In the genomic region with DNA sequence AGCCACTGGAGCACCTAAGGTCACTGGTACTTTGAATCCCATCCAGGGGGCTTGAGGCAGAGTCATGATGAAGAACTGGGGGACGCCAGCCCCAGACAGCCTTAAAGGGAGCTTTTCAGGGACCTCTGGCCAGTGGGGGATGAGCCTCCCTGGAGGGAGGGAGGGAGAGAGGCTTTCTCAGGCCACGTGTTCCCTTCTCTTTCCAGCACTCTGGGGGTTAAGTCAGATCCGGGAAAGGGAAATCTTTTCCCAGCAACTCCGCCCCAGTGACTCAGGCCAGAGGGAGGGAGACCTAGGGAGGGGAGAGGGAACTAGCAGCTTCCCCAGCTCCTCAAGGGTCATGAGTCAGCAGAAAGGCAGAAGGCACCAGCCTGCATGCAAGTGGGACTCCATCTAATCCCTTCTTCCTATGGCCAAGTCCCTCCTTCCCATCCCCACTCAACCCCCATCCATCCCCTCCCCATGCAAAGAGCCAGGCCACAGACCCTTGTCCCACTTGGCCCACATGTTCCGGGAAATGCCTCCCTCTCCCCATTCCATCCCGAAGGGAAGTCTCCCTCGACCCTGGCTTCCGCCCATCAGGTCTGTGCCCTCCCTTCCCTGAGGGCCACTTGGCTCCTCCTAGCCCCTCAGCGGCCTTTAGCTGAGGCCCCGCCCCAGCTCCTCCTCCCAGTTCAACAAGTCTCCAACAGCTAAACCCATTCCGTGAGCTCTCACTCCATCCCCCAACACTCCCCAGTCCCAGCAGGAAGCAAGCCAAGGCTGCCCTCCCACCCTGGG, we compare ENCODE assay signal across 1 cellular context.
TF ChIP-seq lines count a peak whose summit lies in the region.

No MANE protein-coding gene starts in this region.

TF ChIP-seq in HepG2, 621 proteins besides CTCF, POLR2A, EP300 and RAD21 (continued from another document and continues in another):
- TF ChIP-seq, protein P1, sequence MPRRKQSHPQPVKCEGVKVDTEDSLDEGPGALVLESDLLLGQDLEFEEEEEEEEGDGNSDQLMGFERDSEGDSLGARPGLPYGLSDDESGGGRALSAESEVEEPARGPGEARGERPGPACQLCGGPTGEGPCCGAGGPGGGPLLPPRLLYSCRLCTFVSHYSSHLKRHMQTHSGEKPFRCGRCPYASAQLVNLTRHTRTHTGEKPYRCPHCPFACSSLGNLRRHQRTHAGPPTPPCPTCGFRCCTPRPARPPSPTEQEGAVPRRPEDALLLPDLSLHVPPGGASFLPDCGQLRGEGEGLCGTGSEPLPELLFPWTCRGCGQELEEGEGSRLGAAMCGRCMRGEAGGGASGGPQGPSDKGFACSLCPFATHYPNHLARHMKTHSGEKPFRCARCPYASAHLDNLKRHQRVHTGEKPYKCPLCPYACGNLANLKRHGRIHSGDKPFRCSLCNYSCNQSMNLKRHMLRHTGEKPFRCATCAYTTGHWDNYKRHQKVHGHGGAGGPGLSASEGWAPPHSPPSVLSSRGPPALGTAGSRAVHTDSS (CRISPR knock-in tag; conservative IDR thresholded peaks at IDR 0.05), result no peak
- no peak for TF ChIP-seq CHD2 (IDR thresholded peaks at IDR 0.05; ENCODE audit: low read depth, low read length)
- TF ChIP-seq ZNF672 (CRISPR knock-in tag; IDR thresholded peaks at IDR 0.05), result no peak
- TF ChIP-seq YEATS2 (CRISPR knock-in tag; IDR thresholded peaks at IDR 0.05; ENCODE audit: borderline replicate concordance), result no peak; the same call in 1 of the 2 replicates
- TF ChIP-seq, protein P2, sequence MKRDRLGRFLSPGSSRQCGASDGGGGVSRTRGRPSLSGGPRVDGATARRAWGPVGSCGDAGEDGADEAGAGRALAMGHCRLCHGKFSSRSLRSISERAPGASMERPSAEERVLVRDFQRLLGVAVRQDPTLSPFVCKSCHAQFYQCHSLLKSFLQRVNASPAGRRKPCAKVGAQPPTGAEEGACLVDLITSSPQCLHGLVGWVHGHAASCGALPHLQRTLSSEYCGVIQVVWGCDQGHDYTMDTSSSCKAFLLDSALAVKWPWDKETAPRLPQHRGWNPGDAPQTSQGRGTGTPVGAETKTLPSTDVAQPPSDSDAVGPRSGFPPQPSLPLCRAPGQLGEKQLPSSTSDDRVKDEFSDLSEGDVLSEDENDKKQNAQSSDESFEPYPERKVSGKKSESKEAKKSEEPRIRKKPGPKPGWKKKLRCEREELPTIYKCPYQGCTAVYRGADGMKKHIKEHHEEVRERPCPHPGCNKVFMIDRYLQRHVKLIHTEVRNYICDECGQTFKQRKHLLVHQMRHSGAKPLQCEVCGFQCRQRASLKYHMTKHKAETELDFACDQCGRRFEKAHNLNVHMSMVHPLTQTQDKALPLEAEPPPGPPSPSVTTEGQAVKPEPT (CRISPR knock-in tag; IDR thresholded peaks at IDR 0.05; ENCODE audit: low read depth), result no peak
- TF ChIP-seq ZNF616 (CRISPR knock-in tag; IDR thresholded peaks at IDR 0.05; ENCODE audit: low read depth), result no peak
- no peak; the same call in 1 of the 2 replicates for TF ChIP-seq MAF1 (CRISPR knock-in tag; IDR thresholded peaks at IDR 0.05; ENCODE audit: borderline replicate concordance)
- TF ChIP-seq PHB2 (IDR thresholded peaks at IDR 0.05; ENCODE audit: partially characterized antibody), result no peak
- TF ChIP-seq ISL2 (CRISPR knock-in tag; IDR thresholded peaks at IDR 0.05), result peak; percentile 42; the same call in 1 of the 2 replicates
- peak; percentile 83 for TF ChIP-seq SP5 (CRISPR knock-in tag; IDR thresholded peaks at IDR 0.05; ENCODE audit: borderline replicate concordance, low read depth)
- TF ChIP-seq, protein P3, sequence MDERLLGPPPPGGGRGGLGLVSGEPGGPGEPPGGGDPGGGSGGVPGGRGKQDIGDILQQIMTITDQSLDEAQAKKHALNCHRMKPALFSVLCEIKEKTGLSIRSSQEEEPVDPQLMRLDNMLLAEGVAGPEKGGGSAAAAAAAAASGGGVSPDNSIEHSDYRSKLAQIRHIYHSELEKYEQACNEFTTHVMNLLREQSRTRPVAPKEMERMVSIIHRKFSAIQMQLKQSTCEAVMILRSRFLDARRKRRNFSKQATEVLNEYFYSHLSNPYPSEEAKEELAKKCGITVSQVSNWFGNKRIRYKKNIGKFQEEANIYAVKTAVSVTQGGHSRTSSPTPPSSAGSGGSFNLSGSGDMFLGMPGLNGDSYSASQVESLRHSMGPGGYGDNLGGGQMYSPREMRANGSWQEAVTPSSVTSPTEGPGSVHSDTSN (CRISPR knock-in tag; IDR thresholded peaks at IDR 0.05), result no peak
- TF ChIP-seq ZNF264 (CRISPR knock-in tag; IDR thresholded peaks at IDR 0.05), result no peak
- no peak for TF ChIP-seq ZNF354B (CRISPR knock-in tag; IDR thresholded peaks at IDR 0.05)
- TF ChIP-seq ZNF350 (CRISPR knock-in tag; IDR thresholded peaks at IDR 0.05; ENCODE audit: borderline replicate concordance, low read depth), result no peak
- no peak for TF ChIP-seq ZNF468 (CRISPR knock-in tag; IDR thresholded peaks at IDR 0.05)
- TF ChIP-seq, protein P4, sequence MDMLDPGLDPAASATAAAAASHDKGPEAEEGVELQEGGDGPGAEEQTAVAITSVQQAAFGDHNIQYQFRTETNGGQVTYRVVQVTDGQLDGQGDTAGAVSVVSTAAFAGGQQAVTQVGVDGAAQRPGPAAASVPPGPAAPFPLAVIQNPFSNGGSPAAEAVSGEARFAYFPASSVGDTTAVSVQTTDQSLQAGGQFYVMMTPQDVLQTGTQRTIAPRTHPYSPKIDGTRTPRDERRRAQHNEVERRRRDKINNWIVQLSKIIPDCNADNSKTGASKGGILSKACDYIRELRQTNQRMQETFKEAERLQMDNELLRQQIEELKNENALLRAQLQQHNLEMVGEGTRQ (IDR thresholded peaks at IDR 0.05; ENCODE audit: low read depth, low read length), result peak; percentile 66
- TF ChIP-seq, protein P4 (CRISPR knock-in tag; IDR thresholded peaks at IDR 0.05; ENCODE audit: borderline replicate concordance), result peak; percentile 58
- TF ChIP-seq, protein P5, sequence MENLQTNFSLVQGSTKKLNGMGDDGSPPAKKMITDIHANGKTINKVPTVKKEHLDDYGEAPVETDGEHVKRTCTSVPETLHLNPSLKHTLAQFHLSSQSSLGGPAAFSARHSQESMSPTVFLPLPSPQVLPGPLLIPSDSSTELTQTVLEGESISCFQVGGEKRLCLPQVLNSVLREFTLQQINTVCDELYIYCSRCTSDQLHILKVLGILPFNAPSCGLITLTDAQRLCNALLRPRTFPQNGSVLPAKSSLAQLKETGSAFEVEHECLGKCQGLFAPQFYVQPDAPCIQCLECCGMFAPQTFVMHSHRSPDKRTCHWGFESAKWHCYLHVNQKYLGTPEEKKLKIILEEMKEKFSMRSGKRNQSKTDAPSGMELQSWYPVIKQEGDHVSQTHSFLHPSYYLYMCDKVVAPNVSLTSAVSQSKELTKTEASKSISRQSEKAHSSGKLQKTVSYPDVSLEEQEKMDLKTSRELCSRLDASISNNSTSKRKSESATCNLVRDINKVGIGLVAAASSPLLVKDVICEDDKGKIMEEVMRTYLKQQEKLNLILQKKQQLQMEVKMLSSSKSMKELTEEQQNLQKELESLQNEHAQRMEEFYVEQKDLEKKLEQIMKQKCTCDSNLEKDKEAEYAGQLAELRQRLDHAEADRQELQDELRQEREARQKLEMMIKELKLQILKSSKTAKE (CRISPR knock-in tag; IDR thresholded peaks at IDR 0.05; ENCODE audit: borderline replicate concordance), result no peak
- TF ChIP-seq ISX (CRISPR knock-in tag; conservative IDR thresholded peaks at IDR 0.05), result no peak
- TF ChIP-seq TOE1 (CRISPR knock-in tag; IDR thresholded peaks at IDR 0.05), result no peak
- TF ChIP-seq PHF20 (CRISPR knock-in tag; IDR thresholded peaks at IDR 0.05), result 0 out of 2 replicates have a peak, but pooled peaks have one; percentile 47
- no peak for TF ChIP-seq ZNF569 (CRISPR knock-in tag; IDR thresholded peaks at IDR 0.05; ENCODE audit: borderline replicate concordance)
- no peak for TF ChIP-seq KDM5A (IDR thresholded peaks at IDR 0.05; ENCODE audit: borderline replicate concordance, low read length)
- TF ChIP-seq, protein P6, sequence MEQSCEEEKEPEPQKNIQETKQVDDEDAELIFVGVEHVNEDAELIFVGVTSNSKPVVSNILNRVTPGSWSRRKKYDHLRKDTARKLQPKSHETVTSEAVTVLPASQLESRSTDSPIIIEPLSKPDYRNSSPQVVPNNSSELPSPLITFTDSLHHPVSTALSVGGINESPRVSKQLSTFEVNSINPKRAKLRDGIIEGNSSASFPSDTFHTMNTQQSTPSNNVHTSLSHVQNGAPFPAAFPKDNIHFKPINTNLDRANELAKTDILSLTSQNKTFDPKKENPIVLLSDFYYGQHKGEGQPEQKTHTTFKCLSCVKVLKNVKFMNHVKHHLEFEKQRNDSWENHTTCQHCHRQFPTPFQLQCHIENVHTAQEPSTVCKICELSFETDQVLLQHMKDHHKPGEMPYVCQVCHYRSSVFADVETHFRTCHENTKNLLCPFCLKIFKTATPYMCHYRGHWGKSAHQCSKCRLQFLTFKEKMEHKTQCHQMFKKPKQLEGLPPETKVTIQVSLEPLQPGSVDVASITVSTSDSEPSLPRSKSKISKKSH (CRISPR knock-in tag; IDR thresholded peaks at IDR 0.05; ENCODE audit: borderline replicate concordance), result peak; percentile 49; the same call in 1 of the 2 replicates
- peak; percentile 25 for TF ChIP-seq ZNF501 (CRISPR knock-in tag; IDR thresholded peaks at IDR 0.05)
- peak; percentile 48 for TF ChIP-seq KLF6 (CRISPR knock-in tag; IDR thresholded peaks at IDR 0.05)
- no peak for TF ChIP-seq ZNF230 (CRISPR knock-in tag; IDR thresholded peaks at IDR 0.05)
- no peak for TF ChIP-seq ADNP (CRISPR knock-in tag; IDR thresholded peaks at IDR 0.05)
- TF ChIP-seq, protein P7, sequence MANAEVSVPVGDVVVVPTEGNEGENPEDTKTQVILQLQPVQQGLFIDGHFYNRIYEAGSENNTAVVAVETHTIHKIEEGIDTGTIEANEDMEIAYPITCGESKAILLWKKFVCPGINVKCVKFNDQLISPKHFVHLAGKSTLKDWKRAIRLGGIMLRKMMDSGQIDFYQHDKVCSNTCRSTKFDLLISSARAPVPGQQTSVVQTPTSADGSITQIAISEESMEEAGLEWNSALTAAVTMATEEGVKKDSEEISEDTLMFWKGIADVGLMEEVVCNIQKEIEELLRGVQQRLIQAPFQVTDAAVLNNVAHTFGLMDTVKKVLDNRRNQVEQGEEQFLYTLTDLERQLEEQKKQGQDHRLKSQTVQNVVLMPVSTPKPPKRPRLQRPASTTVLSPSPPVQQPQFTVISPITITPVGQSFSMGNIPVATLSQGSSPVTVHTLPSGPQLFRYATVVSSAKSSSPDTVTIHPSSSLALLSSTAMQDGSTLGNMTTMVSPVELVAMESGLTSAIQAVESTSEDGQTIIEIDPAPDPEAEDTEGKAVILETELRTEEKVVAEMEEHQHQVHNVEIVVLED (CRISPR knock-in tag; IDR thresholded peaks at IDR 0.05; ENCODE audit: borderline replicate concordance), result no peak
- TF ChIP-seq, protein P8, sequence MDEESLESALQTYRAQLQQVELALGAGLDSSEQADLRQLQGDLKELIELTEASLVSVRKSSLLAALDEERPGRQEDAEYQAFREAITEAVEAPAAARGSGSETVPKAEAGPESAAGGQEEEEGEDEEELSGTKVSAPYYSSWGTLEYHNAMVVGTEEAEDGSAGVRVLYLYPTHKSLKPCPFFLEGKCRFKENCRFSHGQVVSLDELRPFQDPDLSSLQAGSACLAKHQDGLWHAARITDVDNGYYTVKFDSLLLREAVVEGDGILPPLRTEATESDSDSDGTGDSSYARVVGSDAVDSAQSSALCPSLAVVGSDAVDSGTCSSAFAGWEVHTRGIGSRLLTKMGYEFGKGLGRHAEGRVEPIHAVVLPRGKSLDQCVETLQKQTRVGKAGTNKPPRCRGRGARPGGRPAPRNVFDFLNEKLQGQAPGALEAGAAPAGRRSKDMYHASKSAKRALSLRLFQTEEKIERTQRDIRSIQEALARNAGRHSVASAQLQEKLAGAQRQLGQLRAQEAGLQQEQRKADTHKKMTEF (CRISPR knock-in tag; IDR thresholded peaks at IDR 0.05), result peak; percentile 69
- TF ChIP-seq, protein P9, sequence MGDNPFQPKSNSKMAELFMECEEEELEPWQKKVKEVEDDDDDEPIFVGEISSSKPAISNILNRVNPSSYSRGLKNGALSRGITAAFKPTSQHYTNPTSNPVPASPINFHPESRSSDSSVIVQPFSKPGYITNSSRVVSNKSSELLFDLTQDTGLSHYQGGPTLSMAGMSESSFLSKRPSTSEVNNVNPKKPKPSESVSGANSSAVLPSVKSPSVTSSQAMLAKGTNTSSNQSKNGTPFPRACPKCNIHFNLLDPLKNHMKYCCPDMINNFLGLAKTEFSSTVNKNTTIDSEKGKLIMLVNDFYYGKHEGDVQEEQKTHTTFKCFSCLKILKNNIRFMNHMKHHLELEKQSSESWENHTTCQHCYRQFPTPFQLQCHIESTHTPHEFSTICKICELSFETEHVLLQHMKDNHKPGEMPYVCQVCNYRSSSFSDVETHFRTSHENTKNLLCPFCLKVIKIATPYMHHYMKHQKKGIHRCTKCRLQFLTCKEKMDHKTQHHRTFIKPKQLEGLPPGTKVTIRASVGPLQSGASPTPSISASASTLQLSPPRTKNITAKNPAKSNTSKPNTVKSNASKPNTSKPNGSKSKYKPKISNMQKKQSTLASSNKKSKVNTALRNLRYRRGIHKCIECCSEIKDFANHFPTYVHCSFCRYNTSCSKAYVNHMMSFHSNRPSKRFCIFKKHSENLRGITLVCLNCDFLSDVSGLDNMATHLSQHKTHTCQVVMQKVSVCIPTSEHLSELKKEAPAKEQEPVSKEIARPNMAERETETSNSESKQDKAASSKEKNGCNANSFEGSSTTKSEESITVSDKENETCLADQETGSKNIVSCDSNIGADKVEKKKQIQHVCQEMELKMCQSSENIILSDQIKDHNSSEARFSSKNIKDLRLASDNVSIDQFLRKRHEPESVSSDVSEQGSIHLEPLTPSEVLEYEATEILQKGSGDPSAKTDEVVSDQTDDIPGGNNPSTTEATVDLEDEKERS (CRISPR knock-in tag; IDR thresholded peaks at IDR 0.05), result no peak; the same call in 1 of the 2 replicates
- peak; percentile 54; the same call in 1 of the 2 replicates for TF ChIP-seq TARDBP (CRISPR knock-in tag; IDR thresholded peaks at IDR 0.05)
- TF ChIP-seq, protein P10, sequence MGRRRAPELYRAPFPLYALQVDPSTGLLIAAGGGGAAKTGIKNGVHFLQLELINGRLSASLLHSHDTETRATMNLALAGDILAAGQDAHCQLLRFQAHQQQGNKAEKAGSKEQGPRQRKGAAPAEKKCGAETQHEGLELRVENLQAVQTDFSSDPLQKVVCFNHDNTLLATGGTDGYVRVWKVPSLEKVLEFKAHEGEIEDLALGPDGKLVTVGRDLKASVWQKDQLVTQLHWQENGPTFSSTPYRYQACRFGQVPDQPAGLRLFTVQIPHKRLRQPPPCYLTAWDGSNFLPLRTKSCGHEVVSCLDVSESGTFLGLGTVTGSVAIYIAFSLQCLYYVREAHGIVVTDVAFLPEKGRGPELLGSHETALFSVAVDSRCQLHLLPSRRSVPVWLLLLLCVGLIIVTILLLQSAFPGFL (CRISPR knock-in tag; IDR thresholded peaks at IDR 0.05), result no peak
